ENCODE assay signal across 26 cellular contexts in genomic region chr7:22610258-22610657, GRCh38.
DNase-seq lines count a peak whose midpoint lies in the region; ATAC-seq, FAIRE-seq and TF ChIP-seq lines count a peak whose summit lies in the region.
"Had no signal": no experiment of that assay in that cellular context is flagged by ENCODE, and none has a peak within 500 bp of the region (broad histone marks: within the 10 kb centered on the region; RNA-seq: fewer than 3 reads in every experiment).

No MANE protein-coding gene starts in this region.

- FAIRE-seq in astrocyte (lab: Jason Lieb, UNC) = no peak
- FAIRE-seq: GM19239, H54, HTR-8/SVneo had no signal

- H3K9ac ChIP-seq in SK-N-SH (no peak overlapping the region), astrocyte (ENCODE audit: low read length) (no peak overlapping the region)

- H3K27me3 ChIP-seq in SK-N-SH (ENCODE audit: insufficient read depth) = no peaks in the 10 kb centered on the region
- H3K27me3 ChIP-seq in astrocyte (ENCODE audit: insufficient read depth, low read length) = no peaks in the 10 kb centered on the region
- no peaks in the 10 kb centered on the region for H3K27me3 ChIP-seq in foreskin keratinocyte

- H3F3A ChIP-seq in SK-N-SH (replicated peaks; ENCODE audit: insufficient read depth) = peaks cover 13% of the 10 kb centered on the region

- no peaks in the 10 kb centered on the region for H3K36me3 Mint-ChIP-seq in astrocyte (ENCODE audit: low read depth, unreplicated experiment)
- H3K36me3 Mint-ChIP-seq: CD14-positive monocyte; CD8-positive, alpha-beta memory T cell had no signal

- H3K4me3 ChIP-seq in SK-N-SH (ENCODE audit: low read depth in 2 of 2, low read length in 1 of 2) = no peak overlapping the region
- no peak overlapping the region for H3K4me3 ChIP-seq in astrocyte (ENCODE audit: insufficient read depth, low read depth, low read length)
- H3K4me3 ChIP-seq in foreskin fibroblast (ENCODE audit: low read depth in 1 of 2, low read length in 2 of 2) = no peak overlapping the region
- H3K4me3 ChIP-seq: PC-9 had no signal

- H2AFZ ChIP-seq in SK-N-SH (ENCODE audit: low read depth) (no peak overlapping the region), astrocyte (ENCODE audit: low read depth, low read length) (no peak overlapping the region)
- H2AFZ ChIP-seq: PC-9 had no signal

- no peak overlapping the region for H3K4me3 Mint-ChIP-seq in astrocyte (ENCODE audit: unreplicated experiment)
- H3K4me3 Mint-ChIP-seq: CD14-positive monocyte; CD8-positive, alpha-beta memory T cell had no signal

- H3K79me2 ChIP-seq in SK-N-SH (ENCODE audit: insufficient read depth) (no peaks in the 10 kb centered on the region), astrocyte (ENCODE audit: insufficient read depth, low read length) (no peaks in the 10 kb centered on the region)

- DNase-seq in SK-N-SH (no peak), astrocyte (ENCODE audit: low read depth) (no peak), foreskin keratinocyte (no peak), HuH-7.5 (ENCODE audit: low spot score) (no peak), foreskin fibroblast (no peak)
- DNase-seq in stimulated activated CD4-positive, alpha-beta T cell treated with anti-CD3 and anti-CD28 coated beads, Interleukin-4, amount 100 ng/mL, for 1 hour = no peak
- DNase-seq: ACHN; BE2C; Calu3; CD8-positive, alpha-beta memory T cell; DMS79 treated with DMSO at 0.1 percent for 48 hours; KG1; MM.1S; NCI-H2029 treated with DMSO at 0.1 percent for 48 hours; NCI-H446 treated with DMSO at 0.1 percent for 48 hours; NCI-H526 treated with DMSO at 0.1 percent for 48 hours; PC-9; SHP77 had no signal

- POLR2A ChIA-PET in SK-N-SH (lab: Yijun Ruan, JAX) = no interaction called here

- H3K4me1 ChIP-seq in SK-N-SH (ENCODE audit: control insufficient read depth in 1 of 2, insufficient read depth in 2 of 2, low read depth in 1 of 2, low read length in 1 of 2) (peaks cover 0 to 3% of the 10 kb centered on the region in 2 experiments; a peak in 2 of 4 replicates), astrocyte (ENCODE audit: insufficient read depth, low read length) (peaks cover 14% of the 10 kb centered on the region), foreskin keratinocyte (peaks cover 6% of the 10 kb centered on the region)
- H3K4me1 ChIP-seq: BE2C had no signal

- CTCF ChIA-PET in SK-N-SH (lab: Yijun Ruan, JAX) = interaction anchor here (2.0 kb wide), 1 partner anchor 445 kb away, joined by 8 read pairs; no protein-coding TSS in a partner anchor

- no peaks in the 10 kb centered on the region for H3K36me3 ChIP-seq in SK-N-SH (replicated peaks in 1 of 2; ENCODE audit: control insufficient read depth in 1 of 2, insufficient read depth in 2 of 2, low read length in 1 of 2)
- H3K36me3 ChIP-seq in astrocyte (ENCODE audit: insufficient read depth, low read length) = no peaks in the 10 kb centered on the region
- H3K36me3 ChIP-seq: BE2C had no signal

- H4K20me1 ChIP-seq in SK-N-SH (ENCODE audit: insufficient read depth) = no peaks in the 10 kb centered on the region
- H4K20me1 ChIP-seq in astrocyte (ENCODE audit: insufficient read depth, low read length) = no peaks in the 10 kb centered on the region

- no peaks in the 10 kb centered on the region for H3K27me3 Mint-ChIP-seq in astrocyte (ENCODE audit: low read depth, unreplicated experiment)

- ATAC-seq in SK-N-SH treated with all-trans-retinoic acid at 6 μM for 48 hours (no peak), foreskin keratinocyte (peak; percentile 23), GM21390 (IDR thresholded peaks at IDR 0.05; ENCODE audit: unreplicated experiment) (no peak)

- no peak overlapping the region for H3K27ac Mint-ChIP-seq in astrocyte (ENCODE audit: unreplicated experiment)
- H3K27ac Mint-ChIP-seq: CD14-positive monocyte; CD8-positive, alpha-beta memory T cell had no signal

- no peak for TF ChIP-seq EP300 in SK-N-SH (IDR thresholded peaks at IDR 0.05; ENCODE audit: borderline replicate concordance in 1 of 2, low read depth in 1 of 2, low read length in 1 of 2)

- TF ChIP-seq CTCF in SK-N-SH (IDR thresholded peaks at IDR 0.05) (no peak), astrocyte (IDR thresholded peaks at IDR 0.05; ENCODE audit: insufficient read depth, low read depth, low read length) (no peak), foreskin keratinocyte (conservative IDR thresholded peaks at IDR 0.05) (no peak), foreskin fibroblast (IDR thresholded peaks at IDR 0.05; ENCODE audit: low read depth, low read length) (no peak)

- H3K9me3 ChIP-seq in SK-N-SH (no peaks in the 10 kb centered on the region), astrocyte (ENCODE audit: insufficient read depth, low read depth, low read length) (no peaks in the 10 kb centered on the region)
- H3K9me3 ChIP-seq: BE2C had no signal

- H3K27ac ChIP-seq in SK-N-SH (ENCODE audit: low read depth in 2 of 2, low read length in 1 of 2) = peak overlapping the region; percentile 47 to 71; a peak in 3 of 4 replicates
- H3K27ac ChIP-seq in astrocyte (ENCODE audit: low read depth, low read length) = peak overlapping the region; percentile 34
- no peak overlapping the region for H3K27ac ChIP-seq in foreskin keratinocyte
- H3K27ac ChIP-seq: 22Rv1, PC-9, RWPE1 had no signal

- H3K9me3 Mint-ChIP-seq in astrocyte (ENCODE audit: unreplicated experiment) = no peaks in the 10 kb centered on the region

- 61% methylated on average over 3 of the region's 3 CpGs for WGBS in SK-N-SH (ENCODE audit: low lambda C conversion rate)

- TF ChIP-seq RAD21 in SK-N-SH (IDR thresholded peaks at IDR 0.05; ENCODE audit: low read length) = no peak

- H3K4me1 Mint-ChIP-seq in astrocyte (ENCODE audit: low read depth, unreplicated experiment) = peaks cover 8% of the 10 kb centered on the region
- H3K4me1 Mint-ChIP-seq: CD8-positive, alpha-beta memory T cell had no signal

- no peaks in the 10 kb centered on the region for H3K9me2 ChIP-seq in SK-N-SH

- H3K4me2 ChIP-seq in SK-N-SH = no peak overlapping the region
- H3K4me2 ChIP-seq in astrocyte (ENCODE audit: low read length) = peak overlapping the region; percentile 23
- H3K4me2 ChIP-seq: PC-9 had no signal

TF ChIP-seq in SK-N-SH, 30 proteins besides CTCF, POLR2A, EP300 and RAD21 (continues in another document):
- TF ChIP-seq RXRA (IDR thresholded peaks at IDR 0.05; ENCODE audit: borderline replicate concordance, low read depth) = no peak
- TF ChIP-seq ZBTB33 (IDR thresholded peaks at IDR 0.05; ENCODE audit: borderline replicate concordance, low read depth) = no peak
- no peak for TF ChIP-seq ELF1 (IDR thresholded peaks at IDR 0.05)
- TF ChIP-seq FOSL2 (IDR thresholded peaks at IDR 0.05; ENCODE audit: borderline replicate concordance, low read depth) = no peak
- no peak for TF ChIP-seq JUND (IDR thresholded peaks at IDR 0.05)
- TF ChIP-seq RFX5 (IDR thresholded peaks at IDR 0.05; ENCODE audit: low read length) = no peak
- TF ChIP-seq TAF1 (IDR thresholded peaks at IDR 0.05; ENCODE audit: borderline replicate concordance, low read depth, low read length) = no peak

TF ChIP-seq in SK-N-SH treated with all-trans-retinoic acid at 6 μM for 48 hours, 23 proteins besides CTCF, POLR2A, EP300 and RAD21:
- TF ChIP-seq TCF4 (CRISPR knock-in tag; IDR thresholded peaks at IDR 0.05; ENCODE audit: borderline replicate concordance) (no peak), GLIS3 (CRISPR knock-in tag; IDR thresholded peaks at IDR 0.05) (no peak), PATZ1 (CRISPR knock-in tag; IDR thresholded peaks at IDR 0.05; ENCODE audit: borderline replicate concordance) (no peak), ESRRG (CRISPR knock-in tag; IDR thresholded peaks at IDR 0.05) (no peak), BACH2 (CRISPR knock-in tag; IDR thresholded peaks at IDR 0.05; ENCODE audit: borderline replicate concordance) (no peak), ARNTL (CRISPR knock-in tag; IDR thresholded peaks at IDR 0.05; ENCODE audit: borderline replicate concordance, low read depth) (no peak), ZNF8 (CRISPR knock-in tag; IDR thresholded peaks at IDR 0.05) (no peak), ZNF565 (CRISPR knock-in tag; conservative IDR thresholded peaks at IDR 0.05; ENCODE audit: low read depth) (no peak), ZFP3 (CRISPR knock-in tag; IDR thresholded peaks at IDR 0.05) (no peak), TOX (CRISPR knock-in tag; IDR thresholded peaks at IDR 0.05; ENCODE audit: borderline replicate concordance) (no peak)
